ENCODE assay signal across 1 cellular context in the genomic region with DNA sequence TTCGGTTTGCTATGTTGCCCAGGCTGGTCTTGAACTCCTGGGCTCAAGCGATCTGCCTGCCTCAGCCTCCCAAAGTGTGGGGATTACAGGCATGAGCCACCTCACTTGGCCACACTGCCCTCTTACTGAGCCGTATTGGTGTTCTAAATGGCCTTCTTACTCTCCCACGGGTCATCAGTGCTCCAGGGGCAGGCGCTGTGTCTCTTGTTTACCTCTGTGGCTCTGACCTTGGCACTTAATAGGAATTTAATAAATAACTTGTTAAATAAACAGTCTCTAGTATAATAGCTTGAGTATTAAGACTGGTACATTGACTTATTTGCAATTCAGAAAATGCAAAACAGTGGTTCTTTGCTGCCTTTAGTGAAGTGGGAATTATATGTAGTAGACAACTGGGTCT.
TF ChIP-seq lines count a peak whose summit lies in the region.

No MANE protein-coding gene starts in this region.

TF ChIP-seq in H1, 55 proteins besides CTCF, POLR2A, EP300 and RAD21 (continued from another document):
- TF ChIP-seq CHD7 (IDR thresholded peaks at IDR 0.05; ENCODE audit: insufficient replicate concordance, low read length) (no peak), CHD1 (IDR thresholded peaks at IDR 0.05; ENCODE audit: low read depth, low read length) (no peak), KDM4A (IDR thresholded peaks at IDR 0.05; ENCODE audit: low read depth, low read length, severe bottlenecking) (no peak), SP1 (IDR thresholded peaks at IDR 0.05; ENCODE audit: low read depth, low read length) (no peak), EGR1 (IDR thresholded peaks at IDR 0.05; ENCODE audit: borderline replicate concordance, low read depth, low read length) (no peak), TCF12 (IDR thresholded peaks at IDR 0.05; ENCODE audit: low read depth, low read length) (no peak), BRCA1 (IDR thresholded peaks at IDR 0.05; ENCODE audit: low read depth, low read length) (no peak), CTBP2 (IDR thresholded peaks at IDR 0.05; ENCODE audit: borderline replicate concordance, insufficient read depth, insufficient read length, low read length) (no peak), RBBP5 (IDR thresholded peaks at IDR 0.05; ENCODE audit: borderline replicate concordance, low read depth, low read length) (no peak), CBX8 (IDR thresholded peaks at IDR 0.05; ENCODE audit: borderline replicate concordance, low read depth, low read length) (no peak)
